9 cellular contexts compared by ENCODE assay signal in the genomic region with DNA sequence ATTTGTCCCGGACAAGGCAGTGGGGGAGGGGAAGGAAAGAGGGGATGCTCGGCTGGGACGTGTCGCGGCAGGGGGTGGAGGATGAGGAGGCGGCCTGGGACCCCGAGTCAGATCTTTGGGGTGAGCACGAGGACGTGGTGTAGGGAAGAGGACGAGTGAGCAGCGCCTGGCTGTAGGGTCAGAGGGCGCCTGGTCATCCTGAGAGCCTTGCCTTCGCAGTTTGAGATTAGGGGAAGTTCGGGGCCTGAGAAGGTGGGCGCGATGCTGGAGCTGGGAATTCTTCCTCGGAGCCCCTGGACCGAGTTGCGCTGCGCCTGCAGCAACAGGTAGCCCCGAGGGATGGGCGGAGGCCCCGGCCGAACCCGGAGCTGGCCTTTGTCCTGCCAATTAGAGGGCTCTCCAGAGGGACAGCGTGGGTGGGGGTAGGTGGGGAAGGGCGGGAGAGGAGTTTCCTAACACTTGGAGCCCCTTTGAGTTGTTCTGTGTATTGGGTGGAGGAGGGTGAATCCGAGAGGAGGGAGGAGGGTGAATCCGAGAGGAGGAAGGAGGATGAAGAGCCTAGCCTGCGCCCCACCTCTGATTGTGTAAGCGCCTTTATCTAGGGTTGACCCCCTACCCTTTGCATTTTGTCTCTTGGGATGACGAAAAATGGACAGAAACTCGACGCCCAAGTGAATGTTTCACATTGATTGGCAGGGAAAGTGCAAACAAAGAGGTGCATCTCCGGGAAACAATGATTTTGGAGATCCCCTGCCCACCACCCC.
DNase-seq lines count a peak whose midpoint lies in the region; ATAC-seq and TF ChIP-seq lines count a peak whose summit lies in the region.
"Had no signal": no experiment of that assay in that cellular context is flagged by ENCODE, and none has a peak within 500 bp of the region (broad histone marks: within the 10 kb centered on the region; RNA-seq: fewer than 3 reads in every experiment).

No MANE protein-coding gene starts in this region.

- peak overlapping the region; percentile 39 for H2AFZ ChIP-seq in trophoblast cell (ENCODE audit: insufficient read depth, low read length, poor library complexity)
- H2AFZ ChIP-seq in MM.1S (ENCODE audit: low read length): no peak overlapping the region

- H3K18ac ChIP-seq in trophoblast cell (ENCODE audit: low read length): peak overlapping the region; percentile 72

- no peak for TF ChIP-seq EP300 in gastroesophageal sphincter (IDR thresholded peaks at IDR 0.05)

- H2BK5ac ChIP-seq in trophoblast cell (ENCODE audit: low read depth, low read length, poor library complexity): peak overlapping the region; percentile 49

- no peaks in the 10 kb centered on the region; the same call in 1 of the 2 replicates for H3K27me3 ChIP-seq in GM06990 (replicated peaks; ENCODE audit: control insufficient read depth, insufficient read depth, low read length)
- H3K27me3 ChIP-seq in SJCRH30: no peaks in the 10 kb centered on the region
- H3K27me3 ChIP-seq in gastroesophageal sphincter: peaks cover 20% of the 10 kb centered on the region
- H3K27me3 ChIP-seq in trophoblast cell (ENCODE audit: insufficient read depth, low read length): peaks cover 3% of the 10 kb centered on the region
- H3K27me3 ChIP-seq in MM.1S (replicated peaks; ENCODE audit: insufficient read depth, low read length): no peaks in the 10 kb centered on the region

- peak overlapping the region; percentile 44 for H4K8ac ChIP-seq in trophoblast cell (ENCODE audit: low read depth, low read length)

- TF ChIP-seq CTCF in GM06990 (IDR thresholded peaks at IDR 0.05; ENCODE audit: insufficient read depth, low read length, poor library complexity, severe bottlenecking) (no peak), gastroesophageal sphincter (IDR thresholded peaks at IDR 0.05) (no peak), MM.1S (IDR thresholded peaks at IDR 0.05; ENCODE audit: low read length) (no peak)

- H3K36me3 ChIP-seq in GM06990 (ENCODE audit: control insufficient read depth, insufficient read depth, low read length) (no peaks in the 10 kb centered on the region), SJCRH30 (no peaks in the 10 kb centered on the region), gastroesophageal sphincter (no peaks in the 10 kb centered on the region), trophoblast cell (ENCODE audit: control insufficient read depth in 1 of 2, insufficient read depth in 2 of 2, low read length in 2 of 2) (no peaks in the 10 kb centered on the region), MM.1S (replicated peaks; ENCODE audit: insufficient read depth, low read length) (no peaks in the 10 kb centered on the region)

- no peaks in the 10 kb centered on the region for H3K9me2 ChIP-seq in MM.1S (replicated peaks; ENCODE audit: insufficient read depth, low read length)

- H3K4me2 ChIP-seq in trophoblast cell (ENCODE audit: low read length) (peak overlapping the region; percentile 99), MM.1S (ENCODE audit: low read depth, low read length) (no peak overlapping the region)

- H4K12ac ChIP-seq in trophoblast cell (ENCODE audit: low read depth, low read length): peak overlapping the region; percentile 51

- WGBS in gastroesophageal sphincter (ENCODE audit: low coverage in 1 of 2), 2 donors: 9 to 43% methylated on average over 9 to 13 of the region's 35 CpGs
- no CpG with 5 or more reads among the region's 35 CpGs for WGBS in trophoblast cell (ENCODE audit: extremely low coverage, insufficient coverage, insufficient read length)

- H3K23ac ChIP-seq in trophoblast cell (ENCODE audit: low read length): no peak overlapping the region

- H3K27ac ChIP-seq in SJCRH30 (no peak overlapping the region), gastroesophageal sphincter (peak overlapping the region in 3 of 4 donors; percentile 81 to 84 (median 83)), trophoblast cell (ENCODE audit: low read depth, low read length) (no peak overlapping the region), MM.1S (ENCODE audit: low read length) (no peak overlapping the region)

- H2BK120ac ChIP-seq in trophoblast cell (ENCODE audit: insufficient read depth, low read length, poor library complexity): peak overlapping the region; percentile 13

- peak overlapping the region; percentile 3 for H2AK5ac ChIP-seq in trophoblast cell (ENCODE audit: low read length)

- peaks cover 23% of the 10 kb centered on the region for H3K79me1 ChIP-seq in trophoblast cell (ENCODE audit: low read length)

- no peaks in the 10 kb centered on the region for H3F3A ChIP-seq in MM.1S (ENCODE audit: insufficient read depth, low read length)

- H3K4ac ChIP-seq in trophoblast cell (ENCODE audit: low read depth, low read length): peak overlapping the region; percentile 51

- H4K91ac ChIP-seq in trophoblast cell (ENCODE audit: low read depth, low read length): peak overlapping the region; percentile 97

- peak overlapping the region; percentile 76 for H3K9ac ChIP-seq in trophoblast cell (ENCODE audit: low read length)
- H3K9ac ChIP-seq in MM.1S (ENCODE audit: low read length): no peak overlapping the region

- H2BK12ac ChIP-seq in trophoblast cell (ENCODE audit: low read length): peak overlapping the region; percentile 93

- DNase-seq in GM06990 (ENCODE audit: extremely low read depth, insufficient read length) (peak; percentile 25), SJCRH30 (no peak), trophoblast cell (no peak), cortex of kidney (lab: John Stamatoyannopoulos, UW) (no peak), MM.1S (no peak)
- no peak for DNase-seq in effector CD4-positive, alpha-beta T cell
- DNase-seq: SIG-M5 had no signal

- H3K4me3 ChIP-seq in GM06990 (replicated peaks; ENCODE audit: low read depth, low read length) (peak overlapping the region; percentile 44), SJCRH30 (peak overlapping the region; percentile 51), gastroesophageal sphincter (peak overlapping the region; percentile 54 to 70), trophoblast cell (ENCODE audit: low read depth, low read length) (peak overlapping the region; percentile 72), MM.1S (ENCODE audit: low read length) (no peak overlapping the region)

- peak overlapping the region; percentile 85 for H3K14ac ChIP-seq in trophoblast cell (ENCODE audit: low read length)

- H3K4me1 ChIP-seq in SJCRH30: no peaks in the 10 kb centered on the region
- H3K4me1 ChIP-seq in gastroesophageal sphincter: peaks cover 0 to 48% (median 4%) of the 10 kb centered on the region in 3 donors
- peaks cover 8 to 17% of the 10 kb centered on the region in 2 experiments for H3K4me1 ChIP-seq in trophoblast cell (ENCODE audit: control insufficient read depth in 1 of 2, insufficient read depth in 2 of 2, low read length in 2 of 2)
- H3K4me1 ChIP-seq in MM.1S (ENCODE audit: low read length): no peaks in the 10 kb centered on the region

- H3K79me2 ChIP-seq in trophoblast cell (ENCODE audit: control insufficient read depth, insufficient read depth, low read length, poor library complexity): peaks cover 14% of the 10 kb centered on the region
- H3K79me2 ChIP-seq in MM.1S (ENCODE audit: low read length): no peaks in the 10 kb centered on the region

- ATAC-seq in gastroesophageal sphincter (peak; percentile 23), GM21381 (IDR thresholded peaks at IDR 0.05; ENCODE audit: unreplicated experiment) (no peak)

- no peaks in the 10 kb centered on the region for H3K9me3 ChIP-seq in SJCRH30 (replicated peaks)
- H3K9me3 ChIP-seq in gastroesophageal sphincter: no peaks in the 10 kb centered on the region
- no peaks in the 10 kb centered on the region for H3K9me3 ChIP-seq in trophoblast cell (ENCODE audit: insufficient read depth, low read depth, low read length)
- no peaks in the 10 kb centered on the region for H3K9me3 ChIP-seq in MM.1S (replicated peaks; ENCODE audit: insufficient read depth, low read length)

- TF ChIP-seq POLR2A in gastroesophageal sphincter (IDR thresholded peaks at IDR 0.05): no peak

- H4K20me1 ChIP-seq in MM.1S (ENCODE audit: insufficient read depth, low read length): no peaks in the 10 kb centered on the region

Comparison
In these comparisons a context has a peak if more than half of its experiments do, and no peak if none do; other contexts are left out.
1. H3K27ac ChIP-seq: peak in gastroesophageal sphincter (3 of 4); none in SJCRH30 (single experiment), trophoblast cell (single experiment) and MM.1S (single experiment).